In genomic region chr2:49113046-49113445, GRCh38 we compare ENCODE assay signal across 25 cellular contexts. TPM values are rescaled to one million over a fixed set of nuclear protein-coding genes. Genes with fewer than 3 reads are reported as not detected.
"Had no signal": no experiment of that assay in that cellular context is flagged by ENCODE, and none has a peak within 500 bp of the region (broad histone marks: within the 10 kb centered on the region; RNA-seq: fewer than 3 reads in every experiment).

No MANE protein-coding gene starts in this region.

- H3K4me1 ChIP-seq: spleen, transverse colon had no signal

- H3K9me3 ChIP-seq: spleen, thoracic aorta, transverse colon had no signal

- ATAC-seq: esophagus mucosa; left lobe of liver; natural killer cell; sciatic nerve; stimulated activated naive B cell treated with anti-CD40 and anti-IgM and Interleukin-4, amounts not matched to agents 10 μg/mL and 1 μg/mL and 100 μg/mL, for 72 hours; stimulated activated naive CD8-positive, alpha-beta T cell treated with anti-CD3 and anti-CD28 coated beads, Interleukin-15, amount 100 ng/mL, for 72 hours had no signal

- H3K4me3 ChIP-seq: spleen, thoracic aorta, transverse colon had no signal

- H3K36me3 ChIP-seq: spleen, thoracic aorta, transverse colon had no signal

- H3K27me3 ChIP-seq: spleen, transverse colon had no signal

- DNase-seq: effector memory CD4-positive, alpha-beta T cell; islet precursor cell; natural killer cell; posterior cingulate gyrus; spleen; stimulated activated CD4-positive, alpha-beta T cell treated with anti-CD3 and anti-CD28 coated beads, Interleukin-15, amount 100 ng/mL, for 24 hours; stimulated activated CD4-positive, alpha-beta T cell treated with anti-CD3 and anti-CD28 coated beads, Interleukin-1b, Interleukin-23, amount 100 ng/mL, for 48 hours; stimulated activated CD4-positive, alpha-beta T cell treated with anti-CD3 and anti-CD28 coated beads, Interleukin-4, amount 100 ng/mL, for 24 hours; stimulated activated naive B cell treated with anti-CD40 and anti-IgM and Interleukin-4, amounts not matched to agents 10 μg/mL and 1 μg/mL and 100 μg/mL, for 72 hours; stimulated activated naive CD8-positive, alpha-beta T cell treated with anti-CD3 and anti-CD28 coated beads, Interleukin-15, amount 100 ng/mL, for 72 hours; transverse colon had no signal

- H3K27ac ChIP-seq: spleen, thoracic aorta, transverse colon had no signal

RNA-seq across cellular contexts. Expression of gene FSHR, which starts 41.3 kb away (rescaled TPM):
- total RNA-seq: esophagus mucosa, fibroblast of lung, frontal cortex, glomerular endothelial cell, left lobe of liver, lower leg skin, mesothelial cell of epicardium, natural killer cell, neural crest cell, osteocyte, pulmonary artery endothelial cell, sciatic nerve, spleen, subcutaneous adipose tissue, thoracic aorta, transverse colon, ureter had no signal
- polyA plus RNA-seq: fibroblast of lung had no signal
